ENCODE assay signal across 8 cellular contexts in the genomic region with DNA sequence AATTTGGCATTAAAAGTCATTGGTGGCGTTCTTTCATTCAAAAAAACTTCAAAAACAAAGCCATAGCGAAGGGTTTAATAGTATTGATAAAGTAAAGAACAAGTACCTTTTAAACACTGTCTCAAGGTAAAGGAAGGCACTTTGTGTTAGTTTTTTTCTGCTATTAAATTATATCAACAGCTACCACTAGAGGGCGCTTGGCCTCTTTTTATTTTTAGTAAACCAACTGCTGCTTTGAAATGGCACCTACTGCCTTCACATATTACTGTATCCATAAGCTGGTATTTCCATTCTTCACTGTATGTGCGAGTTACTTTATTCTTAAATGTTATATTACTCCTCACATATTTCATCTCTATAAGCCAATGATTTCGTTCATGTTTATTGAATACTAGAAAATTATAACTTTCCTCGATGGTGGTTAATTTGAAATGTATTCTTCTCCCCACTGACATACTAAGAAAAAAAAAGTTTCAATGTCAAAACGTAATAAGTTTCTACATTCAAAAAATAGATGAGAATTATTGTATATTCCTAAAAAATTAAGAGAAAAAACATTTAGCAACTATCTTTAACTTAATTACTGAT.
DNase-seq lines count a peak whose midpoint lies in the region; ATAC-seq and TF ChIP-seq lines count a peak whose summit lies in the region.

No MANE protein-coding gene starts in this region.

- DNase-seq in EL (peak; percentile 63), H9 (no peak), NCI-H1105 treated with DMSO at 0.1 percent for 48 hours (lab: John Stamatoyannopoulos, UW) (peak; percentile 82), iris pigment epithelial cell (ENCODE audit: low read depth) (peak; percentile 53)
- DNase-seq in stimulated activated CD4-positive, alpha-beta T cell treated with anti-CD3 and anti-CD28 coated beads, Interleukin-2, amount 100 ng/mL, for 48 hours: peak; percentile 50 to 56

- H3K23ac ChIP-seq in H9 (ENCODE audit: insufficient read length, low read depth, low read length): no peak overlapping the region

- TF ChIP-seq CTCF in H9 (conservative IDR thresholded peaks at IDR 0.05) (peak; percentile 88), brain (conservative IDR thresholded peaks at IDR 0.05) (peak; percentile 87 to 90)

- no peak overlapping the region for H2BK20ac ChIP-seq in H9 (ENCODE audit: low read depth, low read length, poor library complexity, severe bottlenecking)

- H3K4me2 ChIP-seq in H9 (ENCODE audit: insufficient read depth, insufficient read length, low read length): no peak overlapping the region

- H4K8ac ChIP-seq in H9 (replicated peaks; ENCODE audit: insufficient read length, low read depth, low read length): no peak overlapping the region

- H3K56ac ChIP-seq in H9 (ENCODE audit: insufficient read length, low read depth, low read length): no peak overlapping the region

- H3K14ac ChIP-seq in H9 (ENCODE audit: insufficient read depth, low read length): no peak overlapping the region

- H4K91ac ChIP-seq in H9 (ENCODE audit: insufficient read length, low read depth, low read length): no peak overlapping the region

- no peak overlapping the region for H3K4ac ChIP-seq in H9 (ENCODE audit: low read depth, low read length)

- H4K20me1 ChIP-seq in H9 (ENCODE audit: control insufficient read depth, insufficient read depth, insufficient read length): no peaks in the 10 kb centered on the region

- no peak overlapping the region for H2BK5ac ChIP-seq in H9 (ENCODE audit: insufficient read length, low read length)

- H3K79me2 ChIP-seq in H9 (ENCODE audit: insufficient read depth, low read length): no peaks in the 10 kb centered on the region

- H3K23me2 ChIP-seq in H9 (ENCODE audit: insufficient read length, low read depth, low read length, poor library complexity, severe bottlenecking): no peaks in the 10 kb centered on the region

- H3K27me3 Mint-ChIP-seq in H9 (ENCODE audit: low read depth) (no peaks in the 10 kb centered on the region; the same call in 1 of the 2 replicates), brain (peaks cover 7% of the 10 kb centered on the region)

- no peak overlapping the region for H3T11ph ChIP-seq in H9 (ENCODE audit: low read length)

- H3K9me3 ChIP-seq in H9 (ENCODE audit: control insufficient read depth, low read depth, low read length): no peaks in the 10 kb centered on the region

- H2BK12ac ChIP-seq in H9 (ENCODE audit: insufficient read length, low read depth, low read length): no peak overlapping the region

- no peak overlapping the region for H2BK15ac ChIP-seq in H9 (ENCODE audit: low read depth, low read length)

- no peaks in the 10 kb centered on the region for H3K79me1 ChIP-seq in H9 (ENCODE audit: insufficient read depth, low read depth, low read length, poor library complexity, severe bottlenecking)

- no peak overlapping the region for H3K27ac ChIP-seq in H9 (ENCODE audit: insufficient read length, low read depth, low read length)

- H2AFZ ChIP-seq in H9 (ENCODE audit: low read length): no peak overlapping the region

- H3K4me1 Mint-ChIP-seq in H9 (peaks cover 7 to 10% of the 10 kb centered on the region in 2 experiments), brain (peaks cover 10% of the 10 kb centered on the region)

- WGBS in H9 (ENCODE audit: extremely low coverage, insufficient read length, low lambda C conversion rate): no CpG with 5 or more reads among the region's 7 CpGs

- no peaks in the 10 kb centered on the region for H3K4me1 ChIP-seq in H9 (ENCODE audit: insufficient read depth, low read length)

- H3K18ac ChIP-seq in H9 (ENCODE audit: insufficient read length, low read depth, low read length): no peak overlapping the region

- no peak overlapping the region for H4K5ac ChIP-seq in H9 (ENCODE audit: insufficient read length, low read depth, low read length)

- H3K27ac Mint-ChIP-seq in H9: no peak overlapping the region
- no peak overlapping the region for H3K27ac Mint-ChIP-seq in brain

- no peak overlapping the region for H2AK5ac ChIP-seq in H9 (ENCODE audit: insufficient read length, low read length)

- H3K9ac ChIP-seq in H9 (ENCODE audit: extremely low read depth, insufficient read length, low read length): no peak overlapping the region

- H3K36me3 Mint-ChIP-seq in H9 (ENCODE audit: insufficient read depth in 1 of 3, low read depth in 3 of 3) (peaks cover 5 to 8% (median 6%) of the 10 kb centered on the region in 3 experiments; a peak in 5 of 7 replicates), brain (no peaks in the 10 kb centered on the region)

- H2BK120ac ChIP-seq in H9 (ENCODE audit: low read depth, low read length, poor library complexity, severe bottlenecking): no peak overlapping the region

- no peaks in the 10 kb centered on the region for H3K27me3 ChIP-seq in H9 (ENCODE audit: insufficient read depth, low read length)

- H3K9me3 Mint-ChIP-seq in H9: peaks cover 11 to 14% of the 10 kb centered on the region in 2 experiments
- peaks cover 5 to 16% (median 12%) of the 10 kb centered on the region in 5 experiments for H3K9me3 Mint-ChIP-seq in brain

- H3K4me3 Mint-ChIP-seq in H9: no peak overlapping the region
- no peak overlapping the region for H3K4me3 Mint-ChIP-seq in brain

- peak; percentile 81 for ATAC-seq in SK-N-SH treated with all-trans-retinoic acid at 6 μM for 48 hours
- no peak for ATAC-seq in GM18873 (IDR thresholded peaks at IDR 0.05; ENCODE audit: low FRiP score, unreplicated experiment)

TF ChIP-seq in SK-N-SH treated with all-trans-retinoic acid at 6 μM for 48 hours, 23 proteins besides CTCF, POLR2A, EP300 and RAD21:
- TF ChIP-seq TCF4 (CRISPR knock-in tag; IDR thresholded peaks at IDR 0.05; ENCODE audit: borderline replicate concordance) (no peak), ISL1 (CRISPR knock-in tag; IDR thresholded peaks at IDR 0.05) (no peak), ZC3H10 (CRISPR knock-in tag; IDR thresholded peaks at IDR 0.05) (no peak), OSR1 (CRISPR knock-in tag; IDR thresholded peaks at IDR 0.05) (no peak), TOX (CRISPR knock-in tag; IDR thresholded peaks at IDR 0.05; ENCODE audit: borderline replicate concordance) (no peak), ZNF70 (CRISPR knock-in tag; IDR thresholded peaks at IDR 0.05) (no peak), ARNTL (CRISPR knock-in tag; IDR thresholded peaks at IDR 0.05; ENCODE audit: borderline replicate concordance, low read depth) (no peak), RARB (CRISPR knock-in tag; IDR thresholded peaks at IDR 0.05) (no peak), ZFP30 (CRISPR knock-in tag; IDR thresholded peaks at IDR 0.05) (no peak), ZNF8 (CRISPR knock-in tag; IDR thresholded peaks at IDR 0.05) (no peak), ESRRG (CRISPR knock-in tag; IDR thresholded peaks at IDR 0.05) (no peak), BACH2 (CRISPR knock-in tag; IDR thresholded peaks at IDR 0.05; ENCODE audit: borderline replicate concordance) (no peak), GLIS3 (CRISPR knock-in tag; IDR thresholded peaks at IDR 0.05) (no peak)
- TF ChIP-seq, protein P1, sequence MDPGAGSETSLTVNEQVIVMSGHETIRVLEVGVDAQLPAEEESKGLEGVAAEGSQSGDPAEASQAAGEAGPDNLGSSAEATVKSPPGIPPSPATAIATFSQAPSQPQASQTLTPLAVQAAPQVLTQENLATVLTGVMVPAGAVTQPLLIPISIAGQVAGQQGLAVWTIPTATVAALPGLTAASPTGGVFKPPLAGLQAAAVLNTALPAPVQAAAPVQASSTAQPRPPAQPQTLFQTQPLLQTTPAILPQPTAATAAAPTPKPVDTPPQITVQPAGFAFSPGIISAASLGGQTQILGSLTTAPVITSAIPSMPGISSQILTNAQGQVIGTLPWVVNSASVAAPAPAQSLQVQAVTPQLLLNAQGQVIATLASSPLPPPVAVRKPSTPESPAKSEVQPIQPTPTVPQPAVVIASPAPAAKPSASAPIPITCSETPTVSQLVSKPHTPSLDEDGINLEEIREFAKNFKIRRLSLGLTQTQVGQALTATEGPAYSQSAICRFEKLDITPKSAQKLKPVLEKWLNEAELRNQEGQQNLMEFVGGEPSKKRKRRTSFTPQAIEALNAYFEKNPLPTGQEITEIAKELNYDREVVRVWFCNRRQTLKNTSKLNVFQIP (CRISPR knock-in tag; IDR thresholded peaks at IDR 0.05; ENCODE audit: borderline replicate concordance, low read depth): no peak
- TF ChIP-seq, protein P2, sequence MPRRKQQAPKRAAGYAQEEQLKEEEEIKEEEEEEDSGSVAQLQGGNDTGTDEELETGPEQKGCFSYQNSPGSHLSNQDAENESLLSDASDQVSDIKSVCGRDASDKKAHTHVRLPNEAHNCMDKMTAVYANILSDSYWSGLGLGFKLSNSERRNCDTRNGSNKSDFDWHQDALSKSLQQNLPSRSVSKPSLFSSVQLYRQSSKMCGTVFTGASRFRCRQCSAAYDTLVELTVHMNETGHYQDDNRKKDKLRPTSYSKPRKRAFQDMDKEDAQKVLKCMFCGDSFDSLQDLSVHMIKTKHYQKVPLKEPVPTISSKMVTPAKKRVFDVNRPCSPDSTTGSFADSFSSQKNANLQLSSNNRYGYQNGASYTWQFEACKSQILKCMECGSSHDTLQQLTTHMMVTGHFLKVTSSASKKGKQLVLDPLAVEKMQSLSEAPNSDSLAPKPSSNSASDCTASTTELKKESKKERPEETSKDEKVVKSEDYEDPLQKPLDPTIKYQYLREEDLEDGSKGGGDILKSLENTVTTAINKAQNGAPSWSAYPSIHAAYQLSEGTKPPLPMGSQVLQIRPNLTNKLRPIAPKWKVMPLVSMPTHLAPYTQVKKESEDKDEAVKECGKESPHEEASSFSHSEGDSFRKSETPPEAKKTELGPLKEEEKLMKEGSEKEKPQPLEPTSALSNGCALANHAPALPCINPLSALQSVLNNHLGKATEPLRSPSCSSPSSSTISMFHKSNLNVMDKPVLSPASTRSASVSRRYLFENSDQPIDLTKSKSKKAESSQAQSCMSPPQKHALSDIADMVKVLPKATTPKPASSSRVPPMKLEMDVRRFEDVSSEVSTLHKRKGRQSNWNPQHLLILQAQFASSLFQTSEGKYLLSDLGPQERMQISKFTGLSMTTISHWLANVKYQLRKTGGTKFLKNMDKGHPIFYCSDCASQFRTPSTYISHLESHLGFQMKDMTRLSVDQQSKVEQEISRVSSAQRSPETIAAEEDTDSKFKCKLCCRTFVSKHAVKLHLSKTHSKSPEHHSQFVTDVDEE (CRISPR knock-in tag; IDR thresholded peaks at IDR 0.05): no peak
- TF ChIP-seq, protein P3, sequence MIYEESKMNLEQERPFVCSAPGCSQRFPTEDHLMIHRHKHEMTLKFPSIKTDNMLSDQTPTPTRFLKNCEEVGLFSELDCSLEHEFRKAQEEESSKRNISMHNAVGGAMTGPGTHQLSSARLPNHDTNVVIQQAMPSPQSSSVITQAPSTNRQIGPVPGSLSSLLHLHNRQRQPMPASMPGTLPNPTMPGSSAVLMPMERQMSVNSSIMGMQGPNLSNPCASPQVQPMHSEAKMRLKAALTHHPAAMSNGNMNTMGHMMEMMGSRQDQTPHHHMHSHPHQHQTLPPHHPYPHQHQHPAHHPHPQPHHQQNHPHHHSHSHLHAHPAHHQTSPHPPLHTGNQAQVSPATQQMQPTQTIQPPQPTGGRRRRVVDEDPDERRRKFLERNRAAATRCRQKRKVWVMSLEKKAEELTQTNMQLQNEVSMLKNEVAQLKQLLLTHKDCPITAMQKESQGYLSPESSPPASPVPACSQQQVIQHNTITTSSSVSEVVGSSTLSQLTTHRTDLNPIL (CRISPR knock-in tag; IDR thresholded peaks at IDR 0.05; ENCODE audit: low read depth): no peak
